In genomic region chr1:229024528-229025119, GRCh38 we compare ENCODE assay signal across 1 cellular context.
TF ChIP-seq lines count a peak whose summit lies in the region.

No MANE protein-coding gene starts in this region.

TF ChIP-seq in HepG2, 621 proteins besides CTCF, POLR2A, EP300 and RAD21 (continued from another document):
- TF ChIP-seq SKIL (CRISPR knock-in tag; IDR thresholded peaks at IDR 0.05; ENCODE audit: borderline replicate concordance) (no peak), RXRB (CRISPR knock-in tag; IDR thresholded peaks at IDR 0.05; ENCODE audit: borderline replicate concordance) (0 out of 2 replicates have a peak, but pooled peaks have one; percentile 24), ARID5B (CRISPR knock-in tag; IDR thresholded peaks at IDR 0.05) (0 out of 2 replicates have a peak, but pooled peaks have one; percentile 28), NFE2L2 (IDR thresholded peaks at IDR 0.05; ENCODE audit: low read length) (peak; percentile 72), HOXA5 (CRISPR knock-in tag; IDR thresholded peaks at IDR 0.05) (no peak), ZSCAN30 (CRISPR knock-in tag; IDR thresholded peaks at IDR 0.05) (no peak), RAD51 (IDR thresholded peaks at IDR 0.05; ENCODE audit: borderline replicate concordance) (no peak), TP53 (CRISPR knock-in tag; conservative IDR thresholded peaks at IDR 0.05) (no peak), ZBTB43 (CRISPR knock-in tag; conservative IDR thresholded peaks at IDR 0.05) (no peak), ZNF280B (CRISPR knock-in tag; IDR thresholded peaks at IDR 0.05; ENCODE audit: borderline replicate concordance) (no peak)
TF ChIP-seq in HepG2: peak in this region for 18.
